In genomic region chr2:189866296-189866695, GRCh38 we compare ENCODE assay signal across 26 cellular contexts.
"Had no signal": no experiment of that assay in that cellular context is flagged by ENCODE, and none has a peak within 500 bp of the region (broad histone marks: within the 10 kb centered on the region; RNA-seq: fewer than 3 reads in every experiment).

No MANE protein-coding gene starts in this region.

- H3K27ac Mint-ChIP-seq: activated CD8-positive, alpha-beta T cell treated with anti-CD3 and anti-CD28 coated beads, Interleukin-2, amount 10 ng/mL, durations not matched to agents 7 days and 5 days; activated naive CD4-positive, alpha-beta T cell treated with anti-CD3 and anti-CD28 coated beads, Interleukin-2, amount 50 U/mL, for 24 hours; activated T-helper 1 cell treated with anti-CD3 and anti-CD28 coated beads, Interleukin-12 subunit alpha, Interleukin-12 subunit beta, Interleukin-2, Interleukin-4 antibody, amounts not matched to agents 30 ng/mL and 10 ng/mL and 1 ng/mL, durations not matched to agents 14 hours and 24 hours and 36 hours; effector memory CD8-positive, alpha-beta T cell; nephron progenitor cell; stimulated activated memory B cell treated with anti-CD40 and anti-IgM and Interleukin-4, amounts not matched to agents 10 μg/mL and 1 μg/mL and 100 μg/mL, for 72 hours had no signal

- H3K4me1 Mint-ChIP-seq: activated naive CD4-positive, alpha-beta T cell treated with anti-CD3 and anti-CD28 coated beads, Interleukin-2, amount 50 U/mL, for 24 hours; nephron progenitor cell; stimulated activated memory B cell treated with anti-CD40 and anti-IgM and Interleukin-4, amounts not matched to agents 10 μg/mL and 1 μg/mL and 100 μg/mL, for 72 hours had no signal

- H3K9me3 Mint-ChIP-seq: activated naive CD4-positive, alpha-beta T cell treated with anti-CD3 and anti-CD28 coated beads, Interleukin-2, amount 50 U/mL, for 24 hours; effector memory CD8-positive, alpha-beta T cell; stimulated activated memory B cell treated with anti-CD40 and anti-IgM and Interleukin-4, amounts not matched to agents 10 μg/mL and 1 μg/mL and 100 μg/mL, for 72 hours had no signal

- H3K9me3 ChIP-seq: gastroesophageal sphincter, pancreas, testis, upper lobe of left lung had no signal

- DNase-seq: activated CD4-positive, alpha-beta T cell treated with anti-CD3 and anti-CD28 coated beads for 1 hour; activated CD4-positive, alpha-beta T cell treated with anti-CD3 and anti-CD28 coated beads, Interleukin-2, amount 50 U/mL, for 1 hour; activated CD8-positive, alpha-beta T cell treated with anti-CD3 and anti-CD28 coated beads, Interleukin-2, amount 10 ng/mL, durations not matched to agents 7 days and 5 days; activated gamma-delta T cell treated with Interleukin-2 at 50 U/mL for 16 hours; aorta; central memory CD4-positive, alpha-beta T cell; dorsolateral prefrontal cortex; effector memory CD8-positive, alpha-beta T cell; head of caudate nucleus; hypothalamus; left ventricle myocardium superior; mammary epithelial cell; midbrain; nephron progenitor cell; pancreas; right cardiac atrium; stimulated activated CD4-positive, alpha-beta T cell treated with anti-CD3 and anti-CD28 coated beads, Interleukin-15, amount 100 ng/mL, for 24 hours; T-helper 2 cell; testis; upper lobe of left lung had no signal

- H3K4me2 ChIP-seq: smooth muscle cell had no signal

- H3K4me3 Mint-ChIP-seq: activated CD8-positive, alpha-beta T cell treated with anti-CD3 and anti-CD28 coated beads, Interleukin-2, amount 10 ng/mL, durations not matched to agents 7 days and 5 days; activated naive CD4-positive, alpha-beta T cell treated with anti-CD3 and anti-CD28 coated beads, Interleukin-2, amount 50 U/mL, for 24 hours; activated T-helper 1 cell treated with anti-CD3 and anti-CD28 coated beads, Interleukin-12 subunit alpha, Interleukin-12 subunit beta, Interleukin-2, Interleukin-4 antibody, amounts not matched to agents 30 ng/mL and 10 ng/mL and 1 ng/mL, durations not matched to agents 14 hours and 24 hours and 36 hours; effector memory CD8-positive, alpha-beta T cell; nephron progenitor cell; stimulated activated memory B cell treated with anti-CD40 and anti-IgM and Interleukin-4, amounts not matched to agents 10 μg/mL and 1 μg/mL and 100 μg/mL, for 72 hours had no signal

- H3K27me3 Mint-ChIP-seq: activated naive CD4-positive, alpha-beta T cell treated with anti-CD3 and anti-CD28 coated beads, Interleukin-2, amount 50 U/mL, for 24 hours; effector memory CD8-positive, alpha-beta T cell; stimulated activated memory B cell treated with anti-CD40 and anti-IgM and Interleukin-4, amounts not matched to agents 10 μg/mL and 1 μg/mL and 100 μg/mL, for 72 hours had no signal

- H3K27ac ChIP-seq: dorsolateral prefrontal cortex, gastroesophageal sphincter, pancreas, testis, upper lobe of left lung had no signal

- FAIRE-seq: endothelial cell of umbilical vein, pancreas had no signal

- H3K27me3 ChIP-seq: dorsolateral prefrontal cortex, gastroesophageal sphincter, pancreas, testis, upper lobe of left lung had no signal

- H3K4me3 ChIP-seq: dorsolateral prefrontal cortex, gastroesophageal sphincter, pancreas, smooth muscle cell, testis, upper lobe of left lung had no signal

- H3K4me1 ChIP-seq: gastroesophageal sphincter, testis, upper lobe of left lung had no signal

- H3K36me3 ChIP-seq: pancreas had no signal
